In the genomic region with DNA sequence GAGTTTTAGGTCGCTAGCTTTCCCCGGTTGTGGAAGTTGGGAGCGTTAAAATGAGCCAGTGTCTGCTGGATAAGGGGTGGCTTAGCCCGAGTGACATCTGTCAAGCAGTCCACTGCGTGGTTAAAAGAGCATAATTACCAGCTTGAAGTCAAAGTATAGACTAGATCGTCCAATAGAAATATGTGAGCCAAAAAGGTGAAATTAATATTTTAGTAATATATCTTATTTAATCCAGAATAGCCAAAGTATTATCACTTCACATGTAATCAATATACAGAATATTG, we compare ENCODE assay signal across 8 cellular contexts. TPM values are rescaled to one million over a fixed set of nuclear protein-coding genes. Genes with fewer than 3 reads are reported as not detected.
DNase-seq lines count a peak whose midpoint lies in the region; ATAC-seq and TF ChIP-seq lines count a peak whose summit lies in the region.

No MANE protein-coding gene starts in this region.

- peak overlapping the region; percentile 99 for H3K4me3 Mint-ChIP-seq in HFFc6
- H3K4me3 Mint-ChIP-seq in activated naive CD8-positive, alpha-beta T cell = peak overlapping the region; percentile 97

- no peaks in the 10 kb centered on the region for H3K9me3 ChIP-seq in transverse colon

- H3K36me3 Mint-ChIP-seq in HFFc6 (ENCODE audit: low read depth) = no peaks in the 10 kb centered on the region
- H3K36me3 Mint-ChIP-seq in activated naive CD8-positive, alpha-beta T cell = no peaks in the 10 kb centered on the region

- H3K36me3 ChIP-seq in transverse colon = no peaks in the 10 kb centered on the region

- POLR2A ChIA-PET in AG04449 (lab: Yijun Ruan, JAX) = interaction anchor here (1.1 kb wide), 1 partner anchor 19 kb away, joined by 4 read pairs; no protein-coding TSS in a partner anchor

- peak overlapping the region; percentile 87 for H3K27ac Mint-ChIP-seq in HFFc6
- H3K27ac Mint-ChIP-seq in activated naive CD8-positive, alpha-beta T cell = peak overlapping the region; percentile 88

- no peaks in the 10 kb centered on the region; the same call in 1 of the 2 replicates for H3K27me3 Mint-ChIP-seq in HFFc6 (ENCODE audit: insufficient read depth)
- no peaks in the 10 kb centered on the region for H3K27me3 Mint-ChIP-seq in activated naive CD8-positive, alpha-beta T cell

- TF ChIP-seq EP300 in transverse colon (IDR thresholded peaks at IDR 0.05; ENCODE audit: low read depth) = no peak

- H3K4me1 Mint-ChIP-seq in HFFc6 (ENCODE audit: low read depth) = peaks cover 12% of the 10 kb centered on the region; the same call in 1 of the 2 replicates
- H3K4me1 Mint-ChIP-seq in activated naive CD8-positive, alpha-beta T cell (ENCODE audit: low read depth) = peaks cover 24% of the 10 kb centered on the region

- WGBS in transverse colon (ENCODE audit: low coverage in 1 of 2), 2 donors = 0 to 3% methylated on average over 5 to 6 of the region's 6 CpGs

- intact Hi-C loops in left colon (cut with DNase I, micrococcal nuclease) = no loop called here
- intact Hi-C loops in transverse colon (cut with DNase I; ENCODE audit: low total_unique reads) = no loop called here

- CTCF ChIA-PET in AG04449 (lab: Yijun Ruan, JAX) = interaction anchor here (1.0 to 1.7 kb wide), 4 partner anchors 12 to 505 kb away, joined by 3 to 13 read pairs (median 5); no protein-coding TSS in a partner anchor

- H3K27ac ChIP-seq in transverse colon = peak overlapping the region in 3 of 4 donors; percentile 72 to 80 (median 74)

- TF ChIP-seq CTCF in AG04449 (IDR thresholded peaks at IDR 0.05; ENCODE audit: insufficient read depth, low read length, missing control alignments) (no peak), HFFc6 (IDR thresholded peaks at IDR 0.05) (no peak), transverse colon (IDR thresholded peaks at IDR 0.05) (no peak)

- DNase-seq in AG04449 (ENCODE audit: low read depth, low spot score) (no peak), HFFc6 (no peak), left colon (no peak), transverse colon (no peak), anterior cingulate cortex (lab: John Stamatoyannopoulos, UW) (no peak), cortex of kidney (lab: John Stamatoyannopoulos, UW) (no peak)

- H3K9me3 Mint-ChIP-seq in HFFc6 = no peaks in the 10 kb centered on the region
- no peaks in the 10 kb centered on the region for H3K9me3 Mint-ChIP-seq in activated naive CD8-positive, alpha-beta T cell (ENCODE audit: low read depth)

- ATAC-seq in left colon = peak; percentile 39
- no peak for ATAC-seq in GM18868 (IDR thresholded peaks at IDR 0.05; ENCODE audit: unreplicated experiment)

- H3K4me3 ChIP-seq in AG04449 (ENCODE audit: low read depth, low read length) = peak overlapping the region; percentile 88
- peak overlapping the region; percentile 69 to 71 (median 70) for H3K4me3 ChIP-seq in transverse colon

- peaks cover 5 to 22% (median 11%) of the 10 kb centered on the region in 4 donors for H3K4me1 ChIP-seq in transverse colon

- in situ Hi-C loops in transverse colon (cut with MboI; ENCODE audit: low pct_ligation_motif_present in 1 of 4, low pct_unique_long_range_greater_than_20kb in 1 of 4, low sequenced_read_pairs in 3 of 4) = no loop called here

- no peak for TF ChIP-seq POLR2A in transverse colon (IDR thresholded peaks at IDR 0.05)

- H3K27me3 ChIP-seq in transverse colon = no peaks in the 10 kb centered on the region

RNA-seq across cellular contexts. Expression of gene COMMD1, which starts 0.7 kb away (rescaled TPM):
- total RNA-seq in HFFc6 (2021; fragmentation: NEBNext Ultra II Directional; extraction: Animal tissue kit (Norgen Biotek cat#: 25700)) = 10 to 100 TPM; 41.1 to 53.6 (median 48.3) TPM
- total RNA-seq in left colon (10 to 100 TPM; 25.0 to 29.4 TPM), transverse colon (10 to 100 TPM; 28.9 to 61.0 (median 36.8) TPM)

RNA-seq across cellular contexts. Expression of gene CCT4, which starts 17.7 kb away (rescaled TPM):
- total RNA-seq in HFFc6 (2021; fragmentation: NEBNext Ultra II Directional; extraction: Animal tissue kit (Norgen Biotek cat#: 25700)) = 100 to 1,000 TPM; 200 to 250 (median 220) TPM
- total RNA-seq in left colon = 10 to 100 TPM; 62.9 to 69.6 TPM
- 10 to 100 TPM; 31.2 to 52.7 (median 40.1) TPM for total RNA-seq in transverse colon

RNA-seq across cellular contexts. Expression of gene FAM161A, which starts 52.3 kb away (rescaled TPM):
- 1 to 10 TPM; 1.2 to 2.2 (median 1.7) TPM for total RNA-seq in HFFc6 (2021; fragmentation: NEBNext Ultra II Directional; extraction: Animal tissue kit (Norgen Biotek cat#: 25700))
- total RNA-seq in left colon = 1 to 10 TPM in 1 of 2 donors, under 1 TPM in 1; 0.73 to 1.2 TPM
- total RNA-seq in transverse colon = 1 to 10 TPM in 2 of 4 donors, under 1 TPM in 1, not detected in 1; 0.96 to 1.9 (median 1.2) TPM
